13 cellular contexts compared by ENCODE assay signal in the genomic region with DNA sequence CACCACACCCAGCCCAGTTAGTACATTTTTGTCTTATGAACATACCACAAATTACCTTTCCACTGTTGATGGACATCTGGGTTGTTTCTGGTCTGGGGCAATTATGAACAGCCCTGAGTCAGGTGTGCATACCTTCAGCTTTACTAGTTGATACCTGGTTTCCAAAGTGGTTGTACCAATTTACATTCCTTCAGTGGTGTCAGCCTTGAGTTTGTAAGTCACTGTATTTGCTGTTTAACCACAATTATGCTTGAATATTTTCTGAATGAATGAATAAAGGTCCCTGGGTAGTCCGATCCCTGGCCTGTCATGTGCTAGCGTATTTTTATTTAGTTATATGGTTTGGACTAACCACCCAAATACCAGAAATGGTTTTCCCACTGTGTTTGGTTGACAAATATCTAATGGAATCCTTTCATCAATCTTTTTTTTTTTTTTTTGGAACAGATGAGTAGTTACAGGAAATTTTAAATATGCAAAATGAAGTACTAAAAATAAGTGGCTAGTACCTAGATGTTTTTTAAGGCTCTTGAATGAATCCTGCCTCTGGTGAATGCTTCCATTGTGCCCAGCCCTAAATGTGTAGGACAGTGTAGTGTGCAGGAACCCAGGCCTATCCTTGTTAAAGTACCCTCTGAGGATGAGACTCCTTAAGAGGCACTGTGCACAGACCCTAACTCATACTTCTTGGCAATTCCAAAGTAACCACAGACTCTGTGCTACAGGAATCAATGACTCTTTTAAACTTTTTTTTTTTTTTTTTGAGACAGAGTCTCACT. TPM values are rescaled to one million over a fixed set of nuclear protein-coding genes. Genes with fewer than 3 reads are reported as not detected.
DNase-seq lines count a peak whose midpoint lies in the region; ATAC-seq, FAIRE-seq and TF ChIP-seq lines count a peak whose summit lies in the region.
"Had no signal": no experiment of that assay in that cellular context is flagged by ENCODE, and none has a peak within 500 bp of the region (broad histone marks: within the 10 kb centered on the region; RNA-seq: fewer than 3 reads in every experiment).

No MANE protein-coding gene starts in this region.

- no peak for ATAC-seq in HG03378 (IDR thresholded peaks at IDR 0.05; ENCODE audit: unreplicated experiment)
- no peak for ATAC-seq in Right ventricle myocardium inferior
- ATAC-seq: left lobe of liver, pancreas had no signal

- H3K27ac Mint-ChIP-seq in endodermal cell = no peak overlapping the region

- H3K4me1 Mint-ChIP-seq in endodermal cell = peaks cover 23% of the 10 kb centered on the region

- FAIRE-seq in frontal cortex (lab: Jason Lieb, UNC) = no peak
- FAIRE-seq: pancreas had no signal

- H3K27me3 ChIP-seq in endodermal cell (ENCODE audit: control insufficient read depth, insufficient read depth, low read length, poor library complexity, severe bottlenecking) = peaks cover 3% of the 10 kb centered on the region
- H3K27me3 ChIP-seq: pancreas, SJCRH30 had no signal

- H3K9me3 ChIP-seq in endodermal cell (ENCODE audit: control insufficient read depth, low read length) = peaks cover 11% of the 10 kb centered on the region
- H3K9me3 ChIP-seq: pancreas, SJCRH30 had no signal

- 95% methylated on average over 2 of the region's 2 CpGs; no CpG with 5 or more reads in 1 of the 2 experiments for WGBS in endodermal cell (ENCODE audit: insufficient coverage in 1 of 2, insufficient read length in 1 of 2), 2 experiments

- in situ Hi-C loops in Caki2 (cut with HindIII; ENCODE audit: low pct_unique_long_range_greater_than_20kb, low sequenced_read_pairs) = no loop called here

- H3K4me1 ChIP-seq in endodermal cell (ENCODE audit: control insufficient read depth, insufficient read depth, low read length) = peaks cover 3% of the 10 kb centered on the region

- peak overlapping the region; percentile 94 for H3K4me3 ChIP-seq in endodermal cell (ENCODE audit: low read length)
- H3K4me3 ChIP-seq: pancreas, SJCRH30 had no signal

- H3K36me3 Mint-ChIP-seq in endodermal cell (ENCODE audit: low read depth) = peaks cover 2% of the 10 kb centered on the region
- H3K36me3 Mint-ChIP-seq: activated naive CD8-positive, alpha-beta T cell had no signal

- DNase-seq in Caki2 (ENCODE audit: low read depth) (peak; percentile 51), NCI-H226 (peak; percentile 64), endodermal cell (no peak), non-pigmented ciliary epithelial cell (ENCODE audit: low read depth) (peak; percentile 80), retina (no peak), Right ventricle myocardium inferior (ENCODE audit: missing footprints) (no peak), frontal cortex (ENCODE audit: low spot score in 2 of 2) (no peak)
- DNase-seq: pancreas, SJCRH30 had no signal

- H3K36me3 ChIP-seq in endodermal cell (ENCODE audit: control insufficient read depth, insufficient read depth, low read length) = peaks cover 10% of the 10 kb centered on the region
- H3K36me3 ChIP-seq: pancreas, SJCRH30 had no signal

- H3K27me3 Mint-ChIP-seq in endodermal cell (ENCODE audit: insufficient read depth) = peaks cover 16% of the 10 kb centered on the region
- H3K27me3 Mint-ChIP-seq: activated naive CD8-positive, alpha-beta T cell had no signal

- peaks cover 3% of the 10 kb centered on the region for H3K9me3 Mint-ChIP-seq in endodermal cell

- H3K4me3 Mint-ChIP-seq in endodermal cell = no peak overlapping the region

- intact Hi-C loops in Right ventricle myocardium inferior (cut with DNase I) = no loop called here

- no peak for TF ChIP-seq CTCF in endodermal cell (conservative IDR thresholded peaks at IDR 0.05)

- H3K9ac ChIP-seq in endodermal cell (ENCODE audit: extremely low read depth, low read length, poor library complexity, severe bottlenecking) = no peak overlapping the region
- H3K9ac ChIP-seq: KMS-11 had no signal

- no peak overlapping the region for H3K27ac ChIP-seq in endodermal cell (ENCODE audit: low read depth, low read length)
- H3K27ac ChIP-seq: KMS-11, pancreas, SJCRH30 had no signal

RNA-seq across cellular contexts. Expression of gene DUSP14, which starts 3.7 kb away (rescaled TPM):
- total RNA-seq in Caki2 (2014; rRNA removed; shearing (Covaris generic); ENCODE audit: low replicate concordance) = 39.4 and 40.2 TPM in 2 replicates
- total RNA-seq in endodermal cell (10 to 100 TPM; 17.0 to 22.8 TPM), Right ventricle myocardium inferior (21.5 TPM), frontal cortex (15.1 TPM)
- polyA plus RNA-seq in endodermal cell (2013, experiment 1 of 2) = 20.9 TPM
- polyA plus RNA-seq in endodermal cell (2013, experiment 2 of 2) = 22.2 TPM

Comparison
In these comparisons a context has a peak if more than half of its experiments do, and no peak if none do; other contexts are left out.
1. DNase-seq: peak in Caki2 (single experiment), NCI-H226 (single experiment) and non-pigmented ciliary epithelial cell (single experiment); none in endodermal cell (single experiment), retina (single experiment), Right ventricle myocardium inferior (single experiment) and frontal cortex (0 of 2).